22 cellular contexts compared by ENCODE assay signal in the genomic region with DNA sequence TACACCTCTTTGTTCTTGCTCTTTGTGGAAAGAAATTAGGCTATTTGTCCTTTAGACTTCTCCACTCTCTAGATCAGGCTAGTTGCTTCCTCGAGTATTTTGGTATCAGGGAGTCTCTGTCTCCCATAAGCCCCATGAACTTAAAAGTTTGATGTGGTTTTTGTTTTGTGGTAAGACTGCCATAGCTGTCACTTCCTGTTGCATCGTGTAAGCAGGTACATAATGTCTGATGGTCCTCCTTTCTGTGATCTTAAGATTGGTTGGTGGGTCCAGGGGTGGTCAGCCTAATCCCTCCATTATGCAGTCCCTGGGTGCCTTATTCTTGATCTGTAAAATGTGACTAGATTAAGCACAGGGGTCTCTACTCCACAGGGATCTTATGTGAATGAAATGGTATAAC. TPM values are rescaled to one million over a fixed set of nuclear protein-coding genes. Genes with fewer than 3 reads are reported as not detected.
DNase-seq lines count a peak whose midpoint lies in the region; ATAC-seq, FAIRE-seq and TF ChIP-seq lines count a peak whose summit lies in the region.
"Had no signal": no experiment of that assay in that cellular context is flagged by ENCODE, and none has a peak within 500 bp of the region (broad histone marks: within the 10 kb centered on the region; RNA-seq: fewer than 3 reads in every experiment).

No MANE protein-coding gene starts in this region.

- H3K27me3 Mint-ChIP-seq in CD4-positive, CD25-positive, alpha-beta regulatory T cell, result no peaks in the 10 kb centered on the region
- no peaks in the 10 kb centered on the region for H3K27me3 Mint-ChIP-seq in activated CD8-positive, alpha-beta T cell treated with anti-CD3 and anti-CD28 coated beads for 36 hours

- intact Hi-C loops in activated CD8-positive, alpha-beta T cell treated with anti-CD3 and anti-CD28 coated beads for 36 hours (cut with micrococcal nuclease), result no loop called here
- intact Hi-C loops in mucosa of descending colon (cut with DNase I, micrococcal nuclease), result no loop called here

- H3K27ac Mint-ChIP-seq in CD4-positive, CD25-positive, alpha-beta regulatory T cell, result peak overlapping the region in 2 of 3 donors; percentile 87
- peak overlapping the region; percentile 92 for H3K27ac Mint-ChIP-seq in activated CD8-positive, alpha-beta T cell treated with anti-CD3 and anti-CD28 coated beads for 36 hours
- H3K27ac Mint-ChIP-seq: nephron progenitor cell had no signal

- no peak for TF ChIP-seq CTCF in activated CD8-positive, alpha-beta T cell treated with anti-CD3 and anti-CD28 coated beads for 36 hours (IDR thresholded peaks at IDR 0.05)
- no peak for TF ChIP-seq CTCF in mucosa of descending colon (IDR thresholded peaks at IDR 0.05)

- CTCF ChIA-PET in activated CD8-positive, alpha-beta T cell treated with anti-CD3 and anti-CD28 coated beads for 36 hours (lab: Charles Lee), result interaction anchor here (0.6 kb wide), 1 partner anchor 276 kb away, joined by 4 read pairs; no protein-coding TSS in a partner anchor

- H3K9me3 ChIP-seq in CD4-positive, CD25-positive, alpha-beta regulatory T cell (ENCODE audit: control insufficient read depth in 2 of 2, low read length in 2 of 2), result no peaks in the 10 kb centered on the region
- no peaks in the 10 kb centered on the region for H3K9me3 ChIP-seq in mucosa of descending colon
- H3K9me3 ChIP-seq: esophagus squamous epithelium, HAP-1, prostate gland, thyroid gland had no signal

- H3K4me3 Mint-ChIP-seq in CD4-positive, CD25-positive, alpha-beta regulatory T cell, result peak overlapping the region in 3 of 4 donors; percentile 42 to 62 (median 52)
- H3K4me3 Mint-ChIP-seq in activated CD8-positive, alpha-beta T cell treated with anti-CD3 and anti-CD28 coated beads for 36 hours, result no peak overlapping the region
- H3K4me3 Mint-ChIP-seq: nephron progenitor cell had no signal

- POLR2A ChIA-PET in activated CD8-positive, alpha-beta T cell treated with anti-CD3 and anti-CD28 coated beads for 36 hours (lab: Charles Lee), result interaction anchor here (5.6 kb wide), 1 partner anchor 22 kb away, joined by 27 read pairs; the partner anchor contains the start of gene CD53

- peak in 1 of 3 donors; percentile 40 for DNase-seq in CD4-positive, CD25-positive, alpha-beta regulatory T cell
- DNase-seq in GM19239 (ENCODE audit: insufficient read length, low spot score) (no peak), mucosa of descending colon (no peak), C1 segment of cervical spinal cord (lab: John Stamatoyannopoulos, UW) (no peak)
- no peak for DNase-seq in activated CD8-positive, alpha-beta T cell treated with anti-CD3 and anti-CD28 coated beads for 36 hours
- DNase-seq in activated effector memory CD4-positive, alpha-beta T cell treated with Interleukin-2 at 50 U/mL for 16 hours, result no peak
- DNase-seq: activated CD8-positive, alpha-beta memory T cell treated with anti-CD3 and anti-CD28 coated beads for 24 hours; esophagus squamous epithelium; NCI-H1436 treated with DMSO at 0.1 percent for 48 hours; nephron progenitor cell; RPMI8226; stimulated activated CD4-positive, alpha-beta T cell treated with anti-CD3 and anti-CD28 coated beads, Interleukin-4, amount 100 ng/mL, for 4 hours; stimulated activated CD8-positive, alpha-beta memory T cell treated with anti-CD3 and anti-CD28 coated beads, Interleukin-4, amount 100 ng/mL, for 48 hours; thyroid gland had no signal

- no peaks in the 10 kb centered on the region for H3K27me3 ChIP-seq in CD4-positive, CD25-positive, alpha-beta regulatory T cell (ENCODE audit: control insufficient read depth, insufficient read depth, low read length)
- H3K27me3 ChIP-seq: esophagus squamous epithelium, thyroid gland had no signal

- peak overlapping the region; percentile 35 for H3K4me3 ChIP-seq in CD4-positive, CD25-positive, alpha-beta regulatory T cell (ENCODE audit: low read depth, low read length)
- H3K4me3 ChIP-seq in mucosa of descending colon, result no peak overlapping the region
- H3K4me3 ChIP-seq: esophagus squamous epithelium, HAP-1, prostate gland, smooth muscle cell, thyroid gland had no signal

- peaks cover 93% of the 10 kb centered on the region for H3K36me3 ChIP-seq in CD4-positive, CD25-positive, alpha-beta regulatory T cell (ENCODE audit: control insufficient read depth, insufficient read depth, low read length)
- H3K36me3 ChIP-seq in mucosa of descending colon (ENCODE audit: low read depth), result no peaks in the 10 kb centered on the region
- H3K36me3 ChIP-seq: esophagus squamous epithelium, HAP-1, prostate gland, thyroid gland had no signal

- H3K9me3 Mint-ChIP-seq in CD4-positive, CD25-positive, alpha-beta regulatory T cell, result peaks cover 0 to 1% (median 0%) of the 10 kb centered on the region in 7 donors
- no peaks in the 10 kb centered on the region for H3K9me3 Mint-ChIP-seq in activated CD8-positive, alpha-beta T cell treated with anti-CD3 and anti-CD28 coated beads for 36 hours
- H3K9me3 Mint-ChIP-seq: nephron progenitor cell had no signal

- H3K36me3 Mint-ChIP-seq in CD4-positive, CD25-positive, alpha-beta regulatory T cell, result peaks cover 84% of the 10 kb centered on the region
- peaks cover 96% of the 10 kb centered on the region for H3K36me3 Mint-ChIP-seq in activated CD8-positive, alpha-beta T cell treated with anti-CD3 and anti-CD28 coated beads for 36 hours (ENCODE audit: low read depth)

- FAIRE-seq in GM19239 (lab: Jason Lieb, UNC), result peak; percentile 61
- FAIRE-seq: GM18507, islet of Langerhans had no signal

- peaks cover 54% of the 10 kb centered on the region for H3K4me1 ChIP-seq in CD4-positive, CD25-positive, alpha-beta regulatory T cell (ENCODE audit: control insufficient read depth, insufficient read depth, low read length, poor library complexity, severe bottlenecking)
- H3K4me1 ChIP-seq in mucosa of descending colon (ENCODE audit: low read depth), result no peaks in the 10 kb centered on the region
- H3K4me1 ChIP-seq: esophagus squamous epithelium, HAP-1, prostate gland, thyroid gland had no signal

- H3K4me1 Mint-ChIP-seq in CD4-positive, CD25-positive, alpha-beta regulatory T cell, result peaks cover 37 to 83% (median 67%) of the 10 kb centered on the region in 4 donors
- peaks cover 78% of the 10 kb centered on the region for H3K4me1 Mint-ChIP-seq in activated CD8-positive, alpha-beta T cell treated with anti-CD3 and anti-CD28 coated beads for 36 hours (ENCODE audit: low read depth)
- H3K4me1 Mint-ChIP-seq: nephron progenitor cell had no signal

- H3K27ac ChIP-seq in CD4-positive, CD25-positive, alpha-beta regulatory T cell (ENCODE audit: insufficient read depth, low read length, poor library complexity, severe bottlenecking), result peak overlapping the region; percentile 62
- H3K27ac ChIP-seq: esophagus squamous epithelium, prostate gland, thyroid gland had no signal

- ATAC-seq in CD4-positive, CD25-positive, alpha-beta regulatory T cell (ENCODE audit: low read depth in 2 of 2), result peak in 1 of 2 donors; percentile 32
- ATAC-seq in activated CD8-positive, alpha-beta T cell treated with anti-CD3 and anti-CD28 coated beads for 36 hours, result peak; percentile 54
- ATAC-seq in mucosa of descending colon (peak; percentile 38), GM18861 (IDR thresholded peaks at IDR 0.05; ENCODE audit: unreplicated experiment) (no peak), GM18868 (IDR thresholded peaks at IDR 0.05; ENCODE audit: unreplicated experiment) (no peak)

RNA-seq across cellular contexts. Expression of gene CD53, which starts 23.1 kb away (rescaled TPM):
- 397 TPM for total RNA-seq in CD4-positive, CD25-positive, alpha-beta regulatory T cell
- polyA plus RNA-seq in CD4-positive, CD25-positive, alpha-beta regulatory T cell, result 1,000 to 10,000 TPM; 1,052 to 1,251 (median 1,177) TPM
- total RNA-seq in activated CD8-positive, alpha-beta T cell treated with anti-CD3 and anti-CD28 coated beads for 36 hours, result 100 to 1,000 TPM; 251 to 257 TPM
- total RNA-seq in mucosa of descending colon, result 10 to 100 TPM; 10.3 to 32.8 (median 28.2) TPM
- total RNA-seq: lung microvascular endothelial cell, smooth muscle cell had no signal
- polyA plus RNA-seq: smooth muscle cell had no signal

Comparison
In these comparisons a context has a peak if more than half of its experiments do, and no peak if none do; other contexts are left out.
1. ATAC-seq: peak in activated CD8-positive, alpha-beta T cell treated with anti-CD3 and anti-CD28 coated beads for 36 hours (single experiment) and mucosa of descending colon (single experiment); none in GM18861 (single experiment) and GM18868 (single experiment).
2. RNA of gene CD53, which starts 23.1 kb away (total RNA-seq): 397 TPM in CD4-positive, CD25-positive, alpha-beta regulatory T cell (single experiment) and 251 to 257 TPM in activated CD8-positive, alpha-beta T cell treated with anti-CD3 and anti-CD28 coated beads for 36 hours; 10.3 to 32.8 TPM in mucosa of descending colon; every median in the first group is over 4 times any median in the second.